In genomic region chr19:39554701-39555311, GRCh38 we compare ENCODE assay signal across 21 cellular contexts. TPM values are rescaled to one million over a fixed set of nuclear protein-coding genes. Genes with fewer than 3 reads are reported as not detected.
DNase-seq lines count a peak whose midpoint lies in the region; ATAC-seq, FAIRE-seq and TF ChIP-seq lines count a peak whose summit lies in the region.
"Had no signal": no experiment of that assay in that cellular context is flagged by ENCODE, and none has a peak within 500 bp of the region (broad histone marks: within the 10 kb centered on the region; RNA-seq: fewer than 3 reads in every experiment).

No MANE protein-coding gene starts in this region.

- BruUV-seq in K562 (replicated peaks; lab: Mats Ljungman, UMichigan): no TSS peak

- TF ChIP-seq POLR2A in A549 (IDR thresholded peaks at IDR 0.05; ENCODE audit: low read length): no peak
- TF ChIP-seq POLR2A in K562 (conservative IDR thresholded peaks at IDR 0.05): no peak

- POLR2A ChIA-PET in SK-N-SH (lab: Yijun Ruan, JAX) (no interaction called here), A549 (lab: Yijun Ruan, JAX) (no interaction called here), K562 (lab: Yijun Ruan, JAX) (no interaction called here)

- TF ChIP-seq EP300 in SK-N-SH (IDR thresholded peaks at IDR 0.05; ENCODE audit: borderline replicate concordance in 1 of 2, low read depth in 1 of 2, low read length in 1 of 2) (no peak), A549 (IDR thresholded peaks at IDR 0.05) (no peak), K562 (IDR thresholded peaks at IDR 0.05; ENCODE audit: low read length) (no peak)

- H3K4me1 Mint-ChIP-seq in stimulated activated memory B cell treated with anti-CD40 and anti-IgM and Interleukin-4, amounts not matched to agents 10 μg/mL and 1 μg/mL and 100 μg/mL, for 72 hours: peaks cover 51% of the 10 kb centered on the region
- H3K4me1 Mint-ChIP-seq: GM23338 had no signal

- H3K27ac Mint-ChIP-seq in stimulated activated memory B cell treated with anti-CD40 and anti-IgM and Interleukin-4, amounts not matched to agents 10 μg/mL and 1 μg/mL and 100 μg/mL, for 72 hours: peak overlapping the region; percentile 52
- H3K27ac Mint-ChIP-seq: CD4-positive, alpha-beta memory T cell; GM23338 had no signal

- H3K36me3 Mint-ChIP-seq in stimulated activated memory B cell treated with anti-CD40 and anti-IgM and Interleukin-4, amounts not matched to agents 10 μg/mL and 1 μg/mL and 100 μg/mL, for 72 hours: no peaks in the 10 kb centered on the region
- H3K36me3 Mint-ChIP-seq: CD14-positive monocyte; CD4-positive, alpha-beta memory T cell had no signal

- H3K9me1 ChIP-seq in K562 (ENCODE audit: control insufficient read depth, insufficient read depth, low read length): no peaks in the 10 kb centered on the region

- DNase-seq in SK-N-SH (no peak), A549 (ENCODE audit: low read depth in 1 of 2, low spot score in 1 of 2) (no peak), K562 (ENCODE audit: extremely low read depth in 1 of 4, low spot score in 3 of 4) (no peak), nucleus accumbens (lab: John Stamatoyannopoulos, UW) (no peak)
- DNase-seq in activated effector memory CD4-positive, alpha-beta T cell treated with anti-CD3 and anti-CD28 coated beads, Interleukin-2, amount 50 U/mL, for 16 hours: no peak
- DNase-seq: CD4-positive, alpha-beta memory T cell; DMS153; DMS79; GDM1; H7 had no signal

- H3K79me2 ChIP-seq in SK-N-SH (ENCODE audit: insufficient read depth) (no peaks in the 10 kb centered on the region), K562 (ENCODE audit: control insufficient read depth, insufficient read depth, low read length) (no peaks in the 10 kb centered on the region)

- 25% methylated on average over 4 of the region's 4 CpGs for WGBS in SK-N-SH (ENCODE audit: low lambda C conversion rate)
- WGBS in A549 (ENCODE audit: missing lambda C conversion rate): 30% methylated on average over 4 of the region's 4 CpGs
- 0% methylated on average over 4 of the region's 4 CpGs for WGBS in K562 (ENCODE audit: insufficient coverage, low coverage, missing lambda C conversion rate)

- no peak for TF ChIP-seq CTCF in SK-N-SH (IDR thresholded peaks at IDR 0.05)
- TF ChIP-seq CTCF in A549 (IDR thresholded peaks at IDR 0.05): no peak
- no peak for TF ChIP-seq CTCF in K562 (IDR thresholded peaks at IDR 0.05 in 2 of 3, conservative IDR thresholded peaks at IDR 0.05 in 1 of 3; ENCODE audit: insufficient read depth in 2 of 3, low read depth in 1 of 3, low read length in 3 of 3)

- H3K4me2 ChIP-seq in SK-N-SH (no peak overlapping the region), A549 (no peak overlapping the region), K562 (ENCODE audit: insufficient read depth, low read length) (no peak overlapping the region)
- H3K4me2 ChIP-seq: BLaER1, GM23338 had no signal

- H3K9me3 ChIP-seq in SK-N-SH (no peaks in the 10 kb centered on the region), A549 (no peaks in the 10 kb centered on the region), K562 (replicated peaks; ENCODE audit: control insufficient read depth, insufficient read depth, low read depth, low read length) (no peaks in the 10 kb centered on the region)
- H3K9me3 ChIP-seq: BLaER1 had no signal

- H3K9me2 ChIP-seq in SK-N-SH: no peaks in the 10 kb centered on the region

- H3K27ac ChIP-seq in SK-N-SH (ENCODE audit: low read depth in 2 of 2, low read length in 1 of 2) (no peak overlapping the region), A549 (no peak overlapping the region), K562 (ENCODE audit: extremely low read depth, low read depth, low read length) (no peak overlapping the region)
- H3K27ac ChIP-seq: 22Rv1, BLaER1 had no signal

- CTCF ChIA-PET in SK-N-SH (lab: Yijun Ruan, JAX) (interaction anchor here (0.9 to 2.8 kb wide), 3 partner anchors 42 to 117 kb away, joined by 3 to 16 read pairs (median 6); no protein-coding TSS in a partner anchor), A549 (lab: Yijun Ruan, JAX) (interaction anchor here (0.9 to 25.5 kb wide), 8 partner anchors 8 to 289 kb away, joined by 3 to 585 read pairs (median 8); partner anchors contain the start of gene EID2B), K562 (lab: Yijun Ruan, JAX; ENCODE audit: low intra/inter-chr PET ratio) (interaction anchor here (1.0 kb wide), 1 partner anchor 117 kb away, joined by 3 read pairs; no protein-coding TSS in a partner anchor)

- H2AFZ ChIP-seq in SK-N-SH (ENCODE audit: low read depth): no peak overlapping the region
- no peak overlapping the region for H2AFZ ChIP-seq in K562 (ENCODE audit: low read depth, low read length)
- H2AFZ ChIP-seq: GM23338 had no signal

- H3K9me3 Mint-ChIP-seq in stimulated activated memory B cell treated with anti-CD40 and anti-IgM and Interleukin-4, amounts not matched to agents 10 μg/mL and 1 μg/mL and 100 μg/mL, for 72 hours: no peaks in the 10 kb centered on the region
- H3K9me3 Mint-ChIP-seq: CD14-positive monocyte; CD4-positive, alpha-beta memory T cell; GM23338 had no signal

- FAIRE-seq in A549 (lab: Jason Lieb, UNC) (peak; percentile 72), K562 (lab: Jason Lieb, UNC) (no peak)

- ATAC-seq in SK-N-SH treated with all-trans-retinoic acid at 6 μM for 48 hours (no peak), A549 (no peak), K562 (no peak)
- ATAC-seq in stimulated activated memory B cell treated with anti-CD40 and anti-IgM and Interleukin-4, amounts not matched to agents 10 μg/mL and 1 μg/mL and 100 μg/mL, for 72 hours: no peak
- ATAC-seq: GM23338, HCT116 had no signal

- peaks cover 0 to 3% of the 10 kb centered on the region in 2 experiments; a peak in 1 of 4 replicates for H3K4me1 ChIP-seq in SK-N-SH (ENCODE audit: control insufficient read depth in 1 of 2, insufficient read depth in 2 of 2, low read depth in 1 of 2, low read length in 1 of 2)
- no peaks in the 10 kb centered on the region for H3K4me1 ChIP-seq in A549
- no peaks in the 10 kb centered on the region; a peak in 1 of 5 replicates for H3K4me1 ChIP-seq in K562 (replicated peaks in 1 of 2; ENCODE audit: control insufficient read depth in 2 of 2, insufficient read depth in 2 of 2, low read length in 2 of 2)

- in situ Hi-C loops in K562 (cut with MboI): no loop called here

- H3K27me3 ChIP-seq in SK-N-SH (ENCODE audit: insufficient read depth) (peaks cover 15% of the 10 kb centered on the region; the same call in 1 of the 2 replicates), K562 (ENCODE audit: control insufficient read depth in 2 of 2, insufficient read depth in 2 of 2, low read length in 2 of 2) (peaks cover 17 to 32% of the 10 kb centered on the region in 2 experiments; a peak in 4 of 5 replicates)
- H3K27me3 ChIP-seq: BLaER1 had no signal

- no peak for TF ChIP-seq RAD21 in SK-N-SH (IDR thresholded peaks at IDR 0.05; ENCODE audit: low read length)
- TF ChIP-seq RAD21 in A549 (conservative IDR thresholded peaks at IDR 0.05 in 1 of 2, IDR thresholded peaks at IDR 0.05 in 1 of 2): no peak
- no peak for TF ChIP-seq RAD21 in K562 (CRISPR knock-in tag; conservative IDR thresholded peaks at IDR 0.05 in 1 of 2, IDR thresholded peaks at IDR 0.05 in 1 of 2)

- no peaks in the 10 kb centered on the region for H4K20me1 ChIP-seq in SK-N-SH (ENCODE audit: insufficient read depth)
- no peaks in the 10 kb centered on the region for H4K20me1 ChIP-seq in K562 (replicated peaks; ENCODE audit: control insufficient read depth, insufficient read depth, low read length)
- H4K20me1 ChIP-seq: BLaER1 had no signal

- no peak overlapping the region for H3K4me3 ChIP-seq in SK-N-SH (ENCODE audit: low read depth in 2 of 2, low read length in 1 of 2)
- no peak overlapping the region for H3K4me3 ChIP-seq in A549
- H3K4me3 ChIP-seq in K562: no peak overlapping the region
- H3K4me3 ChIP-seq: BLaER1, GM23338 had no signal

- no peaks in the 10 kb centered on the region for H3F3A ChIP-seq in SK-N-SH (replicated peaks; ENCODE audit: insufficient read depth)

- H3K9ac ChIP-seq in SK-N-SH: no peak overlapping the region
- no peak overlapping the region for H3K9ac ChIP-seq in K562 (ENCODE audit: insufficient read depth in 1 of 2, low read depth in 2 of 2, low read length in 2 of 2)
- H3K9ac ChIP-seq: BLaER1 had no signal

- no peak overlapping the region for H3K4me3 Mint-ChIP-seq in stimulated activated memory B cell treated with anti-CD40 and anti-IgM and Interleukin-4, amounts not matched to agents 10 μg/mL and 1 μg/mL and 100 μg/mL, for 72 hours
- H3K4me3 Mint-ChIP-seq: CD14-positive monocyte; CD4-positive, alpha-beta memory T cell; GM23338 had no signal

- no peaks in the 10 kb centered on the region for H3K27me3 Mint-ChIP-seq in stimulated activated memory B cell treated with anti-CD40 and anti-IgM and Interleukin-4, amounts not matched to agents 10 μg/mL and 1 μg/mL and 100 μg/mL, for 72 hours
- H3K27me3 Mint-ChIP-seq: CD4-positive, alpha-beta memory T cell had no signal

- no peaks in the 10 kb centered on the region for H3K36me3 ChIP-seq in SK-N-SH (replicated peaks in 1 of 2; ENCODE audit: control insufficient read depth in 1 of 2, insufficient read depth in 2 of 2, low read length in 1 of 2)
- no peaks in the 10 kb centered on the region for H3K36me3 ChIP-seq in K562 (ENCODE audit: control insufficient read depth, insufficient read depth, low read length)
- H3K36me3 ChIP-seq: BLaER1 had no signal

- intact Hi-C loops in K562 (cut with micrococcal nuclease): loop anchor here (5.0 to 10.0 kb wide), 2 partner anchors 210 to 287 kb away; no protein-coding TSS in a partner anchor

RNA-seq across cellular contexts. Expression of gene EID2, which starts 14.8 kb away (rescaled TPM):
- 13.9 and 14.1 TPM in 2 replicates for polyA plus RNA-seq in SK-N-SH (2012; rRNA removed)
- 13.9 and 14.5 TPM in 2 replicates for polyA plus RNA-seq in SK-N-SH (2012; cell fraction: cytosol; rRNA removed)
- 5.9 and 7.9 TPM in 2 replicates for polyA plus RNA-seq in SK-N-SH (2012; cell fraction: nucleus; rRNA removed)
- 23.2 and 26.1 TPM in 2 replicates for polyA plus RNA-seq in A549 (2011; rRNA removed)
- 23.9 and 34.5 TPM in 2 replicates for polyA plus RNA-seq in A549 (2012; cell fraction: cytosol; rRNA removed)
- polyA plus RNA-seq in A549 (2012; cell fraction: nucleus; rRNA removed): 20.3 and 22.4 TPM in 2 replicates
- 49.2 to 53.0 TPM (median 52.9 TPM) in 3 replicates for polyA plus RNA-seq in A549 (2017; fragmentation: RNase III; extraction: RNeasy Plus Mini Kit Qiagen cat#74134 plus additional on column Dnase treatment)
- 5.7 TPM in 2 replicates for polyA minus RNA-seq in A549 (2011; rRNA and poly(A)+ RNA removed)
- total RNA-seq in K562 (2011; cell fraction: chromatin; rRNA removed; ENCODE audit: low replicate concordance): 3.2 and 4.8 TPM in 2 replicates
- total RNA-seq in K562 (2011; cell fraction: nucleolus; rRNA removed): 4.1 and 4.8 TPM in 2 replicates
- 4.2 TPM in 2 replicates for total RNA-seq in K562 (2011; cell fraction: nucleoplasm; rRNA removed)
- 18.5 and 20.8 TPM in 2 replicates for total RNA-seq in K562 (2014; rRNA removed)
- total RNA-seq in K562 (2014; rRNA removed; fragmentation: Illumina TruSeq; extraction: Trizol): 10.9 and 11.7 TPM in 2 replicates
- 9.9 and 11.3 TPM in 2 replicates for total RNA-seq in K562 (2015; rRNA removed; fragmentation: Illumina TruSeq; extraction: Trizol)
- 13.8 and 14.6 TPM in 2 replicates for total RNA-seq in K562 (2021)
- 7.3 and 12.4 TPM in 2 replicates for polyA plus RNA-seq in K562 (2011; rRNA removed)
- 4.4 and 10.2 TPM in 2 replicates for polyA plus RNA-seq in K562 (2011; cell fraction: cytosol; rRNA removed)
- polyA plus RNA-seq in K562 (2011; cell fraction: nucleus; rRNA removed): 4.6 TPM in 2 replicates
- polyA plus RNA-seq in K562 (2012): 11.3 and 17.7 TPM in 2 replicates
- polyA plus RNA-seq in K562 (2014; fragmentation: Illumina TruSeq; extraction: Trizol): 8.2 and 9.6 TPM in 2 replicates
- 1 to 10 TPM; 2.5 to 2.7 TPM for polyA plus RNA-seq in K562 (2014; fragmentation: Nextera tagmentation; extraction: Ambion mirVana)
- polyA plus RNA-seq in K562 (2014; rRNA removed): 18.5 and 23.6 TPM in 2 replicates
- 3.9 TPM in 2 replicates for polyA minus RNA-seq in K562 (2011; rRNA and poly(A)+ RNA removed)
- 4.0 and 4.4 TPM in 2 replicates for polyA minus RNA-seq in K562 (2011; cell fraction: cytosol; rRNA and poly(A)+ RNA removed)
- 1.3 and 3.2 TPM in 2 replicates for polyA minus RNA-seq in K562 (2011; cell fraction: nucleus; rRNA and poly(A)+ RNA removed)

RNA-seq across cellular contexts. Expression of gene EID2B, which starts 22.2 kb away (rescaled TPM):
- polyA plus RNA-seq in SK-N-SH (2012; rRNA removed) (5.4 and 6.5 TPM in 2 replicates), A549 (2011; rRNA removed) (9.4 and 10.9 TPM in 2 replicates), A549 (2017; fragmentation: RNase III; extraction: RNeasy Plus Mini Kit Qiagen cat#74134 plus additional on column Dnase treatment) (9.2 to 10.1 TPM (median 9.3 TPM) in 3 replicates), K562 (2011; rRNA removed) (7.9 and 9.3 TPM in 2 replicates), K562 (2014; fragmentation: Illumina TruSeq; extraction: Trizol) (2.0 and 2.8 TPM in 2 replicates), K562 (2014; fragmentation: Nextera tagmentation; extraction: Ambion mirVana) (1 to 10 TPM; 4.9 to 5.4 TPM), K562 (2014; rRNA removed) (8.8 and 9.8 TPM in 2 replicates)
- 8.8 and 10.3 TPM in 2 replicates for polyA plus RNA-seq in SK-N-SH (2012; cell fraction: cytosol; rRNA removed)
- 8.3 and 9.1 TPM in 2 replicates for polyA plus RNA-seq in SK-N-SH (2012; cell fraction: nucleus; rRNA removed)
- polyA plus RNA-seq in A549 (2012; cell fraction: cytosol; rRNA removed): 10.0 and 18.0 TPM in 2 replicates
- 6.0 and 7.8 TPM in 2 replicates for polyA plus RNA-seq in A549 (2012; cell fraction: nucleus; rRNA removed)
- polyA minus RNA-seq in A549 (2011; rRNA and poly(A)+ RNA removed): 2.3 and 3.1 TPM in 2 replicates
- total RNA-seq in K562 (2011; cell fraction: chromatin; rRNA removed; ENCODE audit: low replicate concordance): 8.1 and 8.9 TPM in 2 replicates
- total RNA-seq in K562 (2011; cell fraction: nucleolus; rRNA removed): 10.8 and 12.5 TPM in 2 replicates
- 11.3 and 14.6 TPM in 2 replicates for total RNA-seq in K562 (2011; cell fraction: nucleoplasm; rRNA removed)
- total RNA-seq in K562 (2014; rRNA removed) (4.8 and 5.1 TPM in 2 replicates), K562 (2014; rRNA removed; fragmentation: Illumina TruSeq; extraction: Trizol) (3.9 and 4.8 TPM in 2 replicates), K562 (2015; rRNA removed; fragmentation: Illumina TruSeq; extraction: Trizol) (2.9 and 3.5 TPM in 2 replicates), K562 (2021) (3.9 and 4.2 TPM in 2 replicates)
- polyA plus RNA-seq in K562 (2011; cell fraction: cytosol; rRNA removed): 5.2 and 12.3 TPM in 2 replicates
- 7.6 and 8.6 TPM in 2 replicates for polyA plus RNA-seq in K562 (2011; cell fraction: nucleus; rRNA removed)
- 5.4 and 9.1 TPM in 2 replicates for polyA plus RNA-seq in K562 (2012)
- polyA minus RNA-seq in K562 (2011; rRNA and poly(A)+ RNA removed): 2.8 and 3.4 TPM in 2 replicates
- 1.0 and 2.1 TPM in 2 replicates for polyA minus RNA-seq in K562 (2011; cell fraction: cytosol; rRNA and poly(A)+ RNA removed)
- polyA minus RNA-seq in K562 (2011; cell fraction: nucleus; rRNA and poly(A)+ RNA removed): 4.4 and 8.7 TPM in 2 replicates

RNA-seq across cellular contexts. Expression of gene SELENOV, which starts 39.9 kb away (rescaled TPM):
- polyA plus RNA-seq in SK-N-SH (2012; rRNA removed) (0.08 and 0.11 TPM in 2 replicates), A549 (2011; rRNA removed) (not detected in 2 replicates), A549 (2017; fragmentation: RNase III; extraction: RNeasy Plus Mini Kit Qiagen cat#74134 plus additional on column Dnase treatment) (not detected in 3 replicates), K562 (2011; rRNA removed) (0.15 TPM in 1 of 2 replicates, not detected in the other), K562 (2014; fragmentation: Illumina TruSeq; extraction: Trizol) (0.08 and 0.09 TPM in 2 replicates), K562 (2014; fragmentation: Nextera tagmentation; extraction: Ambion mirVana) (under 1 TPM; 0.04 to 0.06 TPM), K562 (2014; rRNA removed) (0.05 TPM in 1 of 2 replicates, not detected in the other)
- 0.03 and 0.12 TPM in 2 replicates for polyA plus RNA-seq in SK-N-SH (2012; cell fraction: cytosol; rRNA removed)
- polyA plus RNA-seq in SK-N-SH (2012; cell fraction: nucleus; rRNA removed): 0.32 and 0.35 TPM in 2 replicates
- polyA plus RNA-seq in A549 (2012; cell fraction: cytosol; rRNA removed): not detected in 2 replicates
- polyA plus RNA-seq in A549 (2012; cell fraction: nucleus; rRNA removed): 0.06 and 0.10 TPM in 2 replicates
- not detected in 2 replicates for polyA minus RNA-seq in A549 (2011; rRNA and poly(A)+ RNA removed)
- 0.25 TPM in 1 of 2 replicates, not detected in the other for total RNA-seq in K562 (2011; cell fraction: chromatin; rRNA removed; ENCODE audit: low replicate concordance)
- 0.50 TPM in 1 of 2 replicates, not detected in the other for total RNA-seq in K562 (2011; cell fraction: nucleolus; rRNA removed)
- total RNA-seq in K562 (2011; cell fraction: nucleoplasm; rRNA removed): 0.84 and 0.95 TPM in 2 replicates
- total RNA-seq in K562 (2014; rRNA removed) (not detected in 2 replicates), K562 (2014; rRNA removed; fragmentation: Illumina TruSeq; extraction: Trizol) (not detected in 2 replicates), K562 (2015; rRNA removed; fragmentation: Illumina TruSeq; extraction: Trizol) (not detected in 2 replicates), K562 (2021) (0.09 and 0.20 TPM in 2 replicates)
- 0.03 TPM in 1 of 2 replicates, not detected in the other for polyA plus RNA-seq in K562 (2011; cell fraction: cytosol; rRNA removed)
- polyA plus RNA-seq in K562 (2011; cell fraction: nucleus; rRNA removed): 0.10 and 0.18 TPM in 2 replicates
- polyA plus RNA-seq in K562 (2012): 0.06 and 0.26 TPM in 2 replicates
- not detected in 2 replicates for polyA minus RNA-seq in K562 (2011; rRNA and poly(A)+ RNA removed)
- polyA minus RNA-seq in K562 (2011; cell fraction: cytosol; rRNA and poly(A)+ RNA removed): not detected in 2 replicates
- polyA minus RNA-seq in K562 (2011; cell fraction: nucleus; rRNA and poly(A)+ RNA removed): not detected in 2 replicates
- total RNA-seq: A673; CD4-positive, alpha-beta memory T cell; HT-29 had no signal
- polyA plus RNA-seq: AG04450; CD14-positive monocyte; CD4-positive, alpha-beta memory T cell had no signal

RNA-seq across cellular contexts. Expression of gene LGALS13, which starts 47.5 kb away (rescaled TPM):
- polyA plus RNA-seq in SK-N-SH (2012; rRNA removed) (not detected in 2 replicates), A549 (2011; rRNA removed) (not detected in 2 replicates), A549 (2017; fragmentation: RNase III; extraction: RNeasy Plus Mini Kit Qiagen cat#74134 plus additional on column Dnase treatment) (not detected in 3 replicates), K562 (2011; rRNA removed) (not detected in 2 replicates), K562 (2014; fragmentation: Illumina TruSeq; extraction: Trizol) (not detected in 2 replicates), K562 (2014; fragmentation: Nextera tagmentation; extraction: Ambion mirVana) (under 1 TPM in 1 of 2 experiments, not detected in 1; 0.11 TPM), K562 (2014; rRNA removed) (not detected in 2 replicates)
- not detected in 2 replicates for polyA plus RNA-seq in SK-N-SH (2012; cell fraction: cytosol; rRNA removed)
- not detected in 2 replicates for polyA plus RNA-seq in SK-N-SH (2012; cell fraction: nucleus; rRNA removed)
- not detected in 2 replicates for polyA plus RNA-seq in A549 (2012; cell fraction: cytosol; rRNA removed)
- polyA plus RNA-seq in A549 (2012; cell fraction: nucleus; rRNA removed): not detected in 2 replicates
- polyA minus RNA-seq in A549 (2011; rRNA and poly(A)+ RNA removed): not detected in 2 replicates
- total RNA-seq in K562 (2011; cell fraction: chromatin; rRNA removed; ENCODE audit: low replicate concordance): not detected in 2 replicates
- not detected in 2 replicates for total RNA-seq in K562 (2011; cell fraction: nucleolus; rRNA removed)
- not detected in 2 replicates for total RNA-seq in K562 (2011; cell fraction: nucleoplasm; rRNA removed)
- total RNA-seq in K562 (2014; rRNA removed) (not detected in 2 replicates), K562 (2014; rRNA removed; fragmentation: Illumina TruSeq; extraction: Trizol) (not detected in 2 replicates), K562 (2015; rRNA removed; fragmentation: Illumina TruSeq; extraction: Trizol) (0.43 TPM in 1 of 2 replicates, not detected in the other), K562 (2021) (not detected in 2 replicates)
- not detected in 2 replicates for polyA plus RNA-seq in K562 (2011; cell fraction: cytosol; rRNA removed)
- polyA plus RNA-seq in K562 (2011; cell fraction: nucleus; rRNA removed): not detected in 2 replicates
- polyA plus RNA-seq in K562 (2012): 5.6 TPM in 1 of 2 replicates, not detected in the other
- not detected in 2 replicates for polyA minus RNA-seq in K562 (2011; rRNA and poly(A)+ RNA removed)
- polyA minus RNA-seq in K562 (2011; cell fraction: cytosol; rRNA and poly(A)+ RNA removed): not detected in 2 replicates
- not detected in 2 replicates for polyA minus RNA-seq in K562 (2011; cell fraction: nucleus; rRNA and poly(A)+ RNA removed)
- total RNA-seq: A673; CD4-positive, alpha-beta memory T cell; Daoy; GM23338; H7; HT-29 had no signal
- polyA plus RNA-seq: AG04450; CD14-positive monocyte; CD4-positive, alpha-beta memory T cell; GM23338 had no signal

RNA-seq across cellular contexts. Expression of gene DLL3, which starts 56.1 kb away (rescaled TPM):
- polyA plus RNA-seq in SK-N-SH (2012; rRNA removed) (4.7 and 4.8 TPM in 2 replicates), A549 (2011; rRNA removed) (6.8 and 8.3 TPM in 2 replicates), A549 (2017; fragmentation: RNase III; extraction: RNeasy Plus Mini Kit Qiagen cat#74134 plus additional on column Dnase treatment) (6.7 TPM in 3 replicates), K562 (2011; rRNA removed) (2.1 and 2.5 TPM in 2 replicates), K562 (2014; fragmentation: Illumina TruSeq; extraction: Trizol) (0.53 and 0.92 TPM in 2 replicates), K562 (2014; fragmentation: Nextera tagmentation; extraction: Ambion mirVana) (1 to 10 TPM in 1 of 2 experiments, under 1 TPM in 1; 0.92 to 1.2 TPM), K562 (2014; rRNA removed) (5.2 and 6.3 TPM in 2 replicates)
- 3.8 and 4.0 TPM in 2 replicates for polyA plus RNA-seq in SK-N-SH (2012; cell fraction: cytosol; rRNA removed)
- polyA plus RNA-seq in SK-N-SH (2012; cell fraction: nucleus; rRNA removed): 1.6 and 3.0 TPM in 2 replicates
- polyA plus RNA-seq in A549 (2012; cell fraction: cytosol; rRNA removed): 14.9 and 18.9 TPM in 2 replicates
- polyA plus RNA-seq in A549 (2012; cell fraction: nucleus; rRNA removed): 10.6 and 11.5 TPM in 2 replicates
- polyA minus RNA-seq in A549 (2011; rRNA and poly(A)+ RNA removed): 3.3 and 3.5 TPM in 2 replicates
- total RNA-seq in K562 (2011; cell fraction: chromatin; rRNA removed; ENCODE audit: low replicate concordance): 0.56 and 1.8 TPM in 2 replicates
- total RNA-seq in K562 (2011; cell fraction: nucleolus; rRNA removed): 2.0 and 2.5 TPM in 2 replicates
- 2.1 TPM in 2 replicates for total RNA-seq in K562 (2011; cell fraction: nucleoplasm; rRNA removed)
- total RNA-seq in K562 (2014; rRNA removed) (5.4 and 5.5 TPM in 2 replicates), K562 (2014; rRNA removed; fragmentation: Illumina TruSeq; extraction: Trizol) (1.1 TPM in 2 replicates), K562 (2015; rRNA removed; fragmentation: Illumina TruSeq; extraction: Trizol) (0.80 and 1.1 TPM in 2 replicates), K562 (2021) (2.5 and 3.4 TPM in 2 replicates)
- polyA plus RNA-seq in K562 (2011; cell fraction: cytosol; rRNA removed): 3.2 and 6.3 TPM in 2 replicates
- 2.0 TPM in 2 replicates for polyA plus RNA-seq in K562 (2011; cell fraction: nucleus; rRNA removed)
- 1.3 and 2.0 TPM in 2 replicates for polyA plus RNA-seq in K562 (2012)
- 0.39 and 0.63 TPM in 2 replicates for polyA minus RNA-seq in K562 (2011; rRNA and poly(A)+ RNA removed)
- 0.86 and 1.1 TPM in 2 replicates for polyA minus RNA-seq in K562 (2011; cell fraction: cytosol; rRNA and poly(A)+ RNA removed)
- 0.94 and 1.4 TPM in 2 replicates for polyA minus RNA-seq in K562 (2011; cell fraction: nucleus; rRNA and poly(A)+ RNA removed)
- polyA plus RNA-seq: CD14-positive monocyte had no signal
